In genomic region chr1:104322131-104322530, GRCh38 we compare ENCODE assay signal across 8 cellular contexts.
"Had no signal": no experiment of that assay in that cellular context is flagged by ENCODE, and none has a peak within 500 bp of the region (broad histone marks: within the 10 kb centered on the region; RNA-seq: fewer than 3 reads in every experiment).

No MANE protein-coding gene starts in this region.

- H3K4me3 Mint-ChIP-seq: HFFc6, IgD-negative memory B cell had no signal

- H3K36me3 ChIP-seq: HAP-1 had no signal

- DNase-seq: GM23248, GOT3, H7, HFFc6 had no signal

- H3K27ac Mint-ChIP-seq: HFFc6, IgD-negative memory B cell had no signal

- H3K27me3 Mint-ChIP-seq: IgD-negative memory B cell had no signal

- H3K27ac ChIP-seq: GM23248 had no signal

- H3K36me3 Mint-ChIP-seq: IgD-negative memory B cell had no signal

- H2AFZ ChIP-seq: GM23248 had no signal

- H3K4me3 ChIP-seq: GM23248, HAP-1 had no signal

- H3K9ac ChIP-seq: GM23248 had no signal

- ATAC-seq: HCT116, HepG2 had no signal

- H3K4me1 ChIP-seq: HAP-1 had no signal
